ENCODE assay signal across 9 cellular contexts in genomic region chr1:151194894-151195594, GRCh38. TPM values are rescaled to one million over a fixed set of nuclear protein-coding genes. Genes with fewer than 3 reads are reported as not detected.
DNase-seq lines count a peak whose midpoint lies in the region; FAIRE-seq and TF ChIP-seq lines count a peak whose summit lies in the region.
"Not testable (repeated sequence)": the region's sequence is repeated elsewhere in the genome, so short reads cannot be mapped to it uniquely, and the experiment has no call there.
"Had no signal": no experiment of that assay in that cellular context is flagged by ENCODE, and none has a peak within 500 bp of the region (broad histone marks: within the 10 kb centered on the region; RNA-seq: fewer than 3 reads in every experiment).

No MANE protein-coding gene starts in this region.

- FAIRE-seq in keratinocyte (lab: Jason Lieb, UNC), result peak; percentile 73

- not testable (repeated sequence) for H4K20me1 ChIP-seq in keratinocyte (ENCODE audit: control insufficient read depth, extremely low read depth, insufficient read depth, low read length); osteoblast (ENCODE audit: insufficient read depth, low read length)

- peak; percentile 54 for DNase-seq in BJ (ENCODE audit: low read depth)
- peak; percentile 91 for DNase-seq in HS-5 (ENCODE audit: low read depth)
- DNase-seq in RWPE1 (ENCODE audit: low spot score), result peak; percentile 97
- peak; percentile 31 for DNase-seq in activated naive CD4-positive, alpha-beta T cell treated with Interleukin-2 at 50 U/mL for 16 hours
- DNase-seq in epithelial cell of proximal tubule (ENCODE audit: low read depth), result peak; percentile 87
- DNase-seq in keratinocyte (ENCODE audit: low read depth, low spot score), result peak; percentile 94
- not testable (repeated sequence) for DNase-seq in osteoblast (ENCODE audit: insufficient read length, low spot score, missing footprints)
- peak; percentile 92 for DNase-seq in transverse colon

- H3K27me3 ChIP-seq in BJ (ENCODE audit: control insufficient read depth, insufficient read depth, low read length); keratinocyte (ENCODE audit: control insufficient read depth, extremely low read depth, insufficient read depth, low read length); osteoblast (ENCODE audit: insufficient read depth, low read length); transverse colon: not testable (repeated sequence)

- H3K9me3 ChIP-seq in keratinocyte (ENCODE audit: control insufficient read depth, low read depth, low read length); osteoblast (ENCODE audit: low read depth, low read length); transverse colon: not testable (repeated sequence)

- dilution Hi-C loops in keratinocyte (cut with MboI; ENCODE audit: extremely low pct_ligation_motif_present, low sequenced_read_pairs), result not testable (repeated sequence)

- H2AFZ ChIP-seq in keratinocyte (ENCODE audit: control insufficient read depth, low read length), result peak overlapping the region; percentile 17
- not testable (repeated sequence) for H2AFZ ChIP-seq in osteoblast (ENCODE audit: low read length)

- CTCF ChIA-PET in BJ (lab: Yijun Ruan, JAX) (interaction anchor here (0.6 to 4.0 kb wide), 10 partner anchors 13 to 156 kb away, joined by 3 to 43 read pairs (median 4); partner anchors contain the start of genes GABPB2 and PSMD4), RWPE1 (lab: Yijun Ruan, JAX) (interaction anchor here (0.6 to 1.1 kb wide), 5 partner anchors 13 to 204 kb away, joined by 3 to 10 read pairs (median 3); partner anchors contain the start of gene PSMB4)

- intact Hi-C loops in transverse colon (cut with DNase I; ENCODE audit: low total_unique reads), result loop anchor here (5.0 kb wide), 1 partner anchor 57 kb away; the partner anchor contains the start of gene PSMD4

- in situ Hi-C loops in transverse colon (cut with MboI; ENCODE audit: low pct_ligation_motif_present in 1 of 4, low pct_unique_long_range_greater_than_20kb in 1 of 4, low sequenced_read_pairs in 3 of 4), result not testable (repeated sequence)

- H3K4me3 ChIP-seq in BJ (ENCODE audit: low read depth, low read length) (peak overlapping the region; percentile 9; the same call in 1 of the 2 replicates), epithelial cell of proximal tubule (ENCODE audit: low read depth, low read length) (peak overlapping the region; percentile 50), keratinocyte (ENCODE audit: control insufficient read depth in 2 of 3, extremely low read depth in 1 of 3, insufficient read depth in 2 of 3, low read depth in 1 of 3, low read length in 3 of 3) (peak overlapping the region; percentile 37 to 71 (median 56)), transverse colon (peak overlapping the region in 3 of 4 donors; percentile 11 to 41 (median 12))
- not testable (repeated sequence) for H3K4me3 ChIP-seq in osteoblast (ENCODE audit: insufficient read depth, low read length)

- H3K36me3 ChIP-seq in BJ (ENCODE audit: control insufficient read depth, insufficient read depth, low read length); keratinocyte (ENCODE audit: control insufficient read depth in 2 of 2, extremely low read depth in 1 of 2, insufficient read depth in 2 of 2, low read length in 2 of 2); osteoblast (ENCODE audit: insufficient read depth, low read length); transverse colon: not testable (repeated sequence)

- peak overlapping the region; percentile 98 for H3K27ac ChIP-seq in RWPE1
- H3K27ac ChIP-seq in keratinocyte (ENCODE audit: control insufficient read depth, insufficient read depth, low read length), result peak overlapping the region; percentile 94
- peak overlapping the region; percentile 72 for H3K27ac ChIP-seq in osteoblast (ENCODE audit: low read depth, low read length)
- H3K27ac ChIP-seq in transverse colon, result peak overlapping the region; percentile 95 to 99 (median 96)

- H3K4me2 ChIP-seq in keratinocyte (ENCODE audit: control insufficient read depth, extremely low read depth, insufficient read depth, low read depth, low read length), result peak overlapping the region; percentile 46
- peak overlapping the region; percentile 81 for H3K4me2 ChIP-seq in osteoblast (ENCODE audit: insufficient read depth, low read length)

- H3K4me1 ChIP-seq in keratinocyte (ENCODE audit: control insufficient read depth, extremely low read depth, insufficient read depth, low read length) (peaks cover 23% of the 10 kb centered on the region), osteoblast (ENCODE audit: insufficient read depth, low read length) (peaks cover 24% of the 10 kb centered on the region), transverse colon (peaks cover 0 to 35% (median 21%) of the 10 kb centered on the region in 4 donors)

- TF ChIP-seq POLR2A in transverse colon (IDR thresholded peaks at IDR 0.05), result peak; percentile 41

- H3K9me1 ChIP-seq in keratinocyte (ENCODE audit: control insufficient read depth, extremely low read depth, insufficient read depth, low read length), result not testable (repeated sequence)

- WGBS in transverse colon (ENCODE audit: low coverage in 1 of 2), 2 donors, result 53 to 59% methylated on average over 3 to 17 of the region's 17 CpGs

- POLR2A ChIA-PET in BJ (lab: Charles Lee), result interaction anchor here (0.5 to 0.6 kb wide), 3 partner anchors 28 to 139 kb away, joined by 3 to 17 read pairs (median 7); no protein-coding TSS in a partner anchor
- POLR2A ChIA-PET in RWPE1 (lab: Yijun Ruan, JAX; ENCODE audit: low non-redundant PET), result interaction anchor here (0.6 kb wide), 1 partner anchor 191 kb away, joined by 3 read pairs; no protein-coding TSS in a partner anchor

- peaks cover 17% of the 10 kb centered on the region for H3K79me2 ChIP-seq in keratinocyte (ENCODE audit: control insufficient read depth, insufficient read depth, low read length)
- H3K79me2 ChIP-seq in osteoblast (ENCODE audit: insufficient read depth, low read length), result peaks cover 16% of the 10 kb centered on the region

- TF ChIP-seq EP300 in transverse colon (IDR thresholded peaks at IDR 0.05; ENCODE audit: low read depth), result peak; percentile 75

- not testable (repeated sequence) for TF ChIP-seq CTCF in BJ (IDR thresholded peaks at IDR 0.05; ENCODE audit: insufficient read depth, low read depth, low read length); RWPE1 (conservative IDR thresholded peaks at IDR 0.05; ENCODE audit: low read depth); keratinocyte (optimal IDR thresholded peaks at IDR 0.05 in 1 of 3, IDR thresholded peaks at IDR 0.05 in 1 of 3, conservative IDR thresholded peaks at IDR 0.05 in 1 of 3; ENCODE audit: extremely low read depth in 1 of 3, insufficient read depth in 2 of 3, low read length in 3 of 3); osteoblast (IDR thresholded peaks at IDR 0.05; ENCODE audit: extremely low read depth, low read depth, low read length); transverse colon (IDR thresholded peaks at IDR 0.05)
- peak; percentile 7 for TF ChIP-seq CTCF in epithelial cell of proximal tubule (conservative IDR thresholded peaks at IDR 0.05; ENCODE audit: low read depth, low read length)

- H3K9ac ChIP-seq in keratinocyte (ENCODE audit: control insufficient read depth, extremely low read depth, insufficient read depth, low read length), result peak overlapping the region; percentile 81

RNA-seq across cellular contexts. Expression of gene PIP5K1A, which starts 3.3 kb away (rescaled TPM):
- 138 and 171 TPM in 2 replicates for polyA plus RNA-seq in BJ (2011; rRNA removed)
- polyA minus RNA-seq in BJ (2011; rRNA and poly(A)+ RNA removed), result 106 and 143 TPM in 2 replicates
- total RNA-seq in epithelial cell of proximal tubule, result 62.1 and 68.9 TPM in 2 replicates
- 98.6 to 148 TPM (median 124 TPM) in 3 replicates for polyA plus RNA-seq in keratinocyte
- polyA plus RNA-seq in keratinocyte (2011; ENCODE audit: low read depth), result 40.9 TPM
- polyA plus RNA-seq in keratinocyte (2011; cell fraction: cytosol; rRNA removed), result 99.7 and 191 TPM in 2 replicates
- 285 and 289 TPM in 2 replicates for polyA plus RNA-seq in keratinocyte (2011; cell fraction: nucleus; rRNA removed)
- 45.5 and 51.0 TPM in 2 replicates for polyA plus RNA-seq in keratinocyte (2012; ENCODE audit: low replicate concordance)
- polyA minus RNA-seq in keratinocyte, result 191 to 227 TPM (median 226 TPM) in 3 replicates
- 42.0 TPM for polyA minus RNA-seq in keratinocyte (2011; cell fraction: cytosol; rRNA and poly(A)+ RNA removed)
- polyA minus RNA-seq in keratinocyte (2011; cell fraction: nucleus; rRNA and poly(A)+ RNA removed), result 151 and 276 TPM in 2 replicates
- total RNA-seq in osteoblast, result 64.5 and 67.7 TPM in 2 replicates
- total RNA-seq in transverse colon, result 10 to 100 TPM; 46.7 to 78.2 (median 59.4) TPM

RNA-seq across cellular contexts. Expression of gene VPS72, which starts 5.0 kb away (rescaled TPM):
- polyA plus RNA-seq in BJ (2011; rRNA removed) (60.4 and 71.0 TPM in 2 replicates), keratinocyte (41.6 to 69.9 TPM (median 47.5 TPM) in 3 replicates)
- polyA minus RNA-seq in BJ (2011; rRNA and poly(A)+ RNA removed), result 20.4 and 34.6 TPM in 2 replicates
- total RNA-seq in epithelial cell of proximal tubule (68.6 and 87.0 TPM in 2 replicates), osteoblast (34.7 and 35.1 TPM in 2 replicates), transverse colon (10 to 100 TPM in 3 of 4 donors, 1 to 10 TPM in 1; 4.9 to 26.6 (median 20.1) TPM)
- 133 TPM for polyA plus RNA-seq in keratinocyte (2011; ENCODE audit: low read depth)
- 41.1 and 47.4 TPM in 2 replicates for polyA plus RNA-seq in keratinocyte (2011; cell fraction: cytosol; rRNA removed)
- polyA plus RNA-seq in keratinocyte (2011; cell fraction: nucleus; rRNA removed), result 36.8 and 38.5 TPM in 2 replicates
- 32.5 and 49.8 TPM in 2 replicates for polyA plus RNA-seq in keratinocyte (2012; ENCODE audit: low replicate concordance)
- polyA minus RNA-seq in keratinocyte, result 19.4 to 22.3 TPM (median 21.5 TPM) in 3 replicates
- 30.1 TPM for polyA minus RNA-seq in keratinocyte (2011; cell fraction: cytosol; rRNA and poly(A)+ RNA removed)
- polyA minus RNA-seq in keratinocyte (2011; cell fraction: nucleus; rRNA and poly(A)+ RNA removed), result 10.5 and 11.2 TPM in 2 replicates

RNA-seq across cellular contexts. Expression of gene TMOD4, which starts 19.3 kb away (rescaled TPM):
- 0.16 and 0.18 TPM in 2 replicates for polyA plus RNA-seq in BJ (2011; rRNA removed)
- polyA minus RNA-seq in BJ (2011; rRNA and poly(A)+ RNA removed), result 0.71 TPM in 1 of 2 replicates, not detected in the other
- total RNA-seq in epithelial cell of proximal tubule, result 0.46 TPM in 1 of 2 replicates, not detected in the other
- polyA plus RNA-seq in keratinocyte, result 0.18 to 0.42 TPM (median 0.34 TPM) in 3 replicates
- not detected for polyA plus RNA-seq in keratinocyte (2011; ENCODE audit: low read depth)
- 0.15 and 0.17 TPM in 2 replicates for polyA plus RNA-seq in keratinocyte (2011; cell fraction: cytosol; rRNA removed)
- not detected in 2 replicates for polyA plus RNA-seq in keratinocyte (2011; cell fraction: nucleus; rRNA removed)
- 0.24 TPM in 1 of 2 replicates, not detected in the other for polyA plus RNA-seq in keratinocyte (2012; ENCODE audit: low replicate concordance)
- polyA minus RNA-seq in keratinocyte, result 0.49 TPM in 1 of 3 replicates, not detected in the others
- polyA minus RNA-seq in keratinocyte (2011; cell fraction: cytosol; rRNA and poly(A)+ RNA removed), result not detected
- not detected in 2 replicates for polyA minus RNA-seq in keratinocyte (2011; cell fraction: nucleus; rRNA and poly(A)+ RNA removed)
- 0.36 TPM in 1 of 2 replicates, not detected in the other for total RNA-seq in osteoblast
- not detected for total RNA-seq in transverse colon
- total RNA-seq: mononuclear cell had no signal

RNA-seq across cellular contexts. Expression of gene SCNM1, which starts 29.1 kb away (rescaled TPM):
- polyA plus RNA-seq in BJ (2011; rRNA removed), result 27.4 and 29.7 TPM in 2 replicates
- 15.1 and 17.9 TPM in 2 replicates for polyA minus RNA-seq in BJ (2011; rRNA and poly(A)+ RNA removed)
- 44.9 and 47.8 TPM in 2 replicates for total RNA-seq in epithelial cell of proximal tubule
- 11.0 to 34.4 TPM (median 26.2 TPM) in 3 replicates for polyA plus RNA-seq in keratinocyte
- 32.6 TPM for polyA plus RNA-seq in keratinocyte (2011; ENCODE audit: low read depth)
- 22.8 and 25.1 TPM in 2 replicates for polyA plus RNA-seq in keratinocyte (2011; cell fraction: cytosol; rRNA removed)
- polyA plus RNA-seq in keratinocyte (2011; cell fraction: nucleus; rRNA removed), result 33.4 and 35.9 TPM in 2 replicates
- polyA plus RNA-seq in keratinocyte (2012; ENCODE audit: low replicate concordance), result 44.4 and 44.9 TPM in 2 replicates
- polyA minus RNA-seq in keratinocyte, result 7.4 to 17.6 TPM (median 10.6 TPM) in 3 replicates
- polyA minus RNA-seq in keratinocyte (2011; cell fraction: cytosol; rRNA and poly(A)+ RNA removed), result 10.9 TPM
- 4.7 and 5.0 TPM in 2 replicates for polyA minus RNA-seq in keratinocyte (2011; cell fraction: nucleus; rRNA and poly(A)+ RNA removed)
- total RNA-seq in osteoblast, result 25.3 and 26.8 TPM in 2 replicates
- total RNA-seq in transverse colon, result 10 to 100 TPM in 3 of 4 donors, 1 to 10 TPM in 1; 9.0 to 35.4 (median 25.1) TPM

RNA-seq across cellular contexts. Expression of gene LYSMD1, which starts 29.3 kb away (rescaled TPM):
- polyA plus RNA-seq in BJ (2011; rRNA removed) (8.5 and 10.2 TPM in 2 replicates), keratinocyte (3.6 to 5.6 TPM (median 4.4 TPM) in 3 replicates)
- 5.4 and 8.4 TPM in 2 replicates for polyA minus RNA-seq in BJ (2011; rRNA and poly(A)+ RNA removed)
- total RNA-seq in epithelial cell of proximal tubule (4.5 and 7.2 TPM in 2 replicates), osteoblast (10.6 and 12.7 TPM in 2 replicates), transverse colon (10 to 100 TPM in 1 of 4 donors, 1 to 10 TPM in 3; 1.4 to 15.7 (median 7.3) TPM)
- 1.7 TPM for polyA plus RNA-seq in keratinocyte (2011; ENCODE audit: low read depth)
- 3.2 and 4.0 TPM in 2 replicates for polyA plus RNA-seq in keratinocyte (2011; cell fraction: cytosol; rRNA removed)
- polyA plus RNA-seq in keratinocyte (2011; cell fraction: nucleus; rRNA removed), result 9.5 and 10.2 TPM in 2 replicates
- 4.3 TPM in 2 replicates for polyA plus RNA-seq in keratinocyte (2012; ENCODE audit: low replicate concordance)
- polyA minus RNA-seq in keratinocyte, result 0.98 to 5.7 TPM (median 3.6 TPM) in 3 replicates
- 4.0 TPM for polyA minus RNA-seq in keratinocyte (2011; cell fraction: cytosol; rRNA and poly(A)+ RNA removed)
- 5.7 and 5.8 TPM in 2 replicates for polyA minus RNA-seq in keratinocyte (2011; cell fraction: nucleus; rRNA and poly(A)+ RNA removed)
